Comparison of ENCODE assay signal across 8 cellular contexts in the genomic region with DNA sequence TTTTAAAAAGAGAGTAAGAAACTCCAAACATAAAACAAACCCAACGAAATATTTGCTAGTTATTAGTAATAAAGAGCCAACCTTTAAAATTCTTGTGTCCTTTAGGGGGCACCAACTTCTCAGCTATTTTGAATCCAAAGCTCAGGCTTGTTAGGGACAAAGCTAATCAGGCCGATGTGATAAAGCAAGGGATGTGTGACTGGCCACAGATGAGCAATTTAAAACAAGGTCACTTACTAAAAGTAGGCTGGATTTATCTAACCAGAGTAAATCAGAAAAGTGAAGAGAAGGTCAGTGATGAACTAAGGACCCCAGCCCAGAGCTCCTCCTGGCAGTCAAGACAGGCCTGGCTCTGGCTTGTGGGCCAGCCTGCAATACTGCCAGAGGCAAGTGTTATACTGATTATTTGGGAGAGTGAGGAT.
DNase-seq lines count a peak whose midpoint lies in the region; ATAC-seq, FAIRE-seq and TF ChIP-seq lines count a peak whose summit lies in the region.

No MANE protein-coding gene starts in this region.

- peaks cover 4% of the 10 kb centered on the region for H3K27me3 ChIP-seq in IMR-90 (ENCODE audit: control insufficient read depth, insufficient read depth, low read length)
- peaks cover 14 to 15% of the 10 kb centered on the region in 2 experiments for H3K27me3 ChIP-seq in K562 (ENCODE audit: control insufficient read depth in 2 of 2, insufficient read depth in 2 of 2, low read length in 2 of 2)

- H4K8ac ChIP-seq in IMR-90 (ENCODE audit: low read depth in 2 of 2, low read length in 2 of 2), result no peak overlapping the region

- no peak overlapping the region for H3K4me3 ChIP-seq in IMR-90 (ENCODE audit: insufficient read depth, low read depth, low read length)
- no peak overlapping the region for H3K4me3 ChIP-seq in K562

- H3K4me3 Mint-ChIP-seq in stimulated activated naive B cell treated with anti-CD40 and anti-IgM and Interleukin-4, amounts not matched to agents 10 μg/mL and 1 μg/mL and 100 μg/mL, for 72 hours, result no peak overlapping the region

- CTCF ChIA-PET in IMR-90 (lab: Yijun Ruan, JAX) (interaction anchor here (1.0 to 1.5 kb wide), 7 partner anchors 17 to 269 kb away, joined by 3 to 7 read pairs (median 4); no protein-coding TSS in a partner anchor), K562 (lab: Yijun Ruan, JAX; ENCODE audit: low intra/inter-chr PET ratio) (interaction anchor here (1.0 to 1.6 kb wide), 3 partner anchors 151 to 173 kb away, joined by 3 to 12 read pairs (median 10); no protein-coding TSS in a partner anchor)

- H3K9me3 ChIP-seq in IMR-90 (ENCODE audit: control insufficient read depth, insufficient read depth, low read length) (no peaks in the 10 kb centered on the region), K562 (replicated peaks; ENCODE audit: control insufficient read depth, insufficient read depth, low read depth, low read length) (no peaks in the 10 kb centered on the region)

- H3K27me3 Mint-ChIP-seq in stimulated activated naive B cell treated with anti-CD40 and anti-IgM and Interleukin-4, amounts not matched to agents 10 μg/mL and 1 μg/mL and 100 μg/mL, for 72 hours, result peaks cover 7 to 12% of the 10 kb centered on the region in 2 donors

- H3K56ac ChIP-seq in IMR-90 (ENCODE audit: extremely low read depth, insufficient read depth, low read length), result no peak overlapping the region

- no peak overlapping the region for H3K18ac ChIP-seq in IMR-90 (ENCODE audit: low read depth, low read length)

- peak; percentile 64 for ATAC-seq in IMR-90 (ENCODE audit: low read depth)
- ATAC-seq in K562, result peak; percentile 42; the same call in 2 of the 3 replicates
- no peak for ATAC-seq in stimulated activated naive B cell treated with anti-CD40 and anti-IgM and Interleukin-4, amounts not matched to agents 10 μg/mL and 1 μg/mL and 100 μg/mL, for 72 hours (replicated peaks)
- no peak for ATAC-seq in HG03378 (IDR thresholded peaks at IDR 0.05; ENCODE audit: unreplicated experiment)

- H2BK15ac ChIP-seq in IMR-90 (ENCODE audit: low read depth, low read length), result 0 out of 3 replicates have a peak overlapping the region, but pooled peaks have one; percentile 70

- H3K4me1 ChIP-seq in IMR-90 (ENCODE audit: control insufficient read depth, insufficient read depth, low read length) (peaks cover 3% of the 10 kb centered on the region), K562 (replicated peaks in 1 of 2; ENCODE audit: control insufficient read depth in 2 of 2, insufficient read depth in 2 of 2, low read length in 2 of 2) (peaks cover 11 to 31% of the 10 kb centered on the region in 2 experiments)

- no peak overlapping the region for H3K27ac Mint-ChIP-seq in stimulated activated naive B cell treated with anti-CD40 and anti-IgM and Interleukin-4, amounts not matched to agents 10 μg/mL and 1 μg/mL and 100 μg/mL, for 72 hours

- intact Hi-C loops in IMR-90 (cut with micrococcal nuclease), result loop anchor here (1.0 to 10.0 kb wide), 4 partner anchors 67 to 265 kb away; no protein-coding TSS in a partner anchor
- intact Hi-C loops in K562 (cut with micrococcal nuclease), result loop anchor here (2.0 to 10.0 kb wide), 3 partner anchors 47 to 151 kb away; no protein-coding TSS in a partner anchor

- no peak overlapping the region for H2AK9ac ChIP-seq in IMR-90 (replicated peaks; ENCODE audit: low read depth, low read length, poor library complexity)

- no peak overlapping the region for H3K4me2 ChIP-seq in IMR-90 (ENCODE audit: low read depth, low read length)
- H3K4me2 ChIP-seq in K562 (ENCODE audit: insufficient read depth, low read length), result no peak overlapping the region

- no peak overlapping the region for H3K14ac ChIP-seq in IMR-90 (replicated peaks; ENCODE audit: low read depth, low read length)

- H3K9me3 Mint-ChIP-seq in stimulated activated naive B cell treated with anti-CD40 and anti-IgM and Interleukin-4, amounts not matched to agents 10 μg/mL and 1 μg/mL and 100 μg/mL, for 72 hours, result no peaks in the 10 kb centered on the region

- no peak overlapping the region for H3K23ac ChIP-seq in IMR-90 (ENCODE audit: low read depth, low read length)

- H2BK20ac ChIP-seq in IMR-90 (ENCODE audit: low read depth, low read length), result no peak overlapping the region

- no peaks in the 10 kb centered on the region for H3K79me1 ChIP-seq in IMR-90 (ENCODE audit: low read depth in 1 of 2, low read length in 2 of 2)

- H4K5ac ChIP-seq in IMR-90 (ENCODE audit: low read depth, low read length), result no peak overlapping the region

- dilution Hi-C loops in IMR-90 (cut with HindIII; ENCODE audit: low sequenced_read_pairs, unreplicated experiment), result no loop called here

- H2BK120ac ChIP-seq in IMR-90 (ENCODE audit: low read depth, low read length), result no peak overlapping the region

- H3K27ac ChIP-seq in IMR-90 (ENCODE audit: insufficient read depth, low read length) (no peak overlapping the region), K562 (ENCODE audit: extremely low read depth, low read depth, low read length) (no peak overlapping the region)

- H2BK5ac ChIP-seq in IMR-90 (ENCODE audit: low read depth, low read length, poor library complexity, severe bottlenecking), result no peak overlapping the region

- peak; percentile 50 for TF ChIP-seq RAD21 in IMR-90 (IDR thresholded peaks at IDR 0.05; ENCODE audit: low read length)
- TF ChIP-seq RAD21 in K562 (CRISPR knock-in tag; conservative IDR thresholded peaks at IDR 0.05 in 1 of 2, IDR thresholded peaks at IDR 0.05 in 1 of 2), result peak; percentile 75 to 82

- no peaks in the 10 kb centered on the region for H3K36me3 ChIP-seq in IMR-90 (ENCODE audit: control insufficient read depth, insufficient read depth, low read length)
- no peaks in the 10 kb centered on the region for H3K36me3 ChIP-seq in K562 (ENCODE audit: control insufficient read depth, insufficient read depth, low read length)

- TF ChIP-seq POLR2A in IMR-90 (IDR thresholded peaks at IDR 0.05; ENCODE audit: low read depth, low read length) (no peak), K562 (conservative IDR thresholded peaks at IDR 0.05) (no peak)

- POLR2A ChIA-PET in IMR-90 (lab: Charles Lee; ENCODE audit: unreplicated experiment) (interaction anchor here (0.6 kb wide), 1 partner anchor 34 kb away, joined by 3 read pairs; no protein-coding TSS in a partner anchor), K562 (lab: Yijun Ruan, JAX) (interaction anchor here (0.6 to 0.7 kb wide), 2 partner anchors 11 to 153 kb away, joined by 3 read pairs; no protein-coding TSS in a partner anchor)

- H3K79me2 ChIP-seq in K562 (ENCODE audit: control insufficient read depth, insufficient read depth, low read length), result no peaks in the 10 kb centered on the region

- peaks cover 17 to 22% of the 10 kb centered on the region in 2 donors for H3K4me1 Mint-ChIP-seq in stimulated activated naive B cell treated with anti-CD40 and anti-IgM and Interleukin-4, amounts not matched to agents 10 μg/mL and 1 μg/mL and 100 μg/mL, for 72 hours

- BruUV-seq in IMR-90 (replicated peaks; lab: Mats Ljungman, UMichigan), result no TSS peak
- no TSS peak for BruUV-seq in K562 (replicated peaks; lab: Mats Ljungman, UMichigan)

- H3K9ac ChIP-seq in IMR-90 (ENCODE audit: low read depth, low read length) (no peak overlapping the region), K562 (ENCODE audit: insufficient read depth in 1 of 2, low read depth in 2 of 2, low read length in 2 of 2) (no peak overlapping the region)

- H2AFZ ChIP-seq in IMR-90 (replicated peaks; ENCODE audit: low read length, poor library complexity) (no peak overlapping the region), K562 (ENCODE audit: low read depth, low read length) (no peak overlapping the region)

- no peak overlapping the region; the same call in 1 of the 2 replicates for H2AK5ac ChIP-seq in IMR-90 (ENCODE audit: low read depth, low read length)

- DNase-seq in CD1c-positive myeloid dendritic cell (ENCODE audit: extremely low spot score), result peak; percentile 19
- DNase-seq in IMR-90, result peak; percentile 27
- DNase-seq in K562 (ENCODE audit: extremely low read depth in 1 of 4, low spot score in 3 of 4), result peak in 2 of 4 experiments; percentile 18 to 35
- peak; percentile 83 for DNase-seq in medulla oblongata (ENCODE audit: extremely low spot score)
- DNase-seq in cerebellar nuclear complex (lab: John Stamatoyannopoulos, UW), result no peak
- DNase-seq in HTR-8/SVneo (ENCODE audit: insufficient read length, low spot score), result no peak
- DNase-seq in stimulated activated naive B cell treated with anti-CD40 and anti-IgM and Interleukin-4, amounts not matched to agents 10 μg/mL and 1 μg/mL and 100 μg/mL, for 72 hours, result no peak

- H3K9me1 ChIP-seq in IMR-90 (ENCODE audit: insufficient read depth, low read length) (peaks cover 8% of the 10 kb centered on the region), K562 (ENCODE audit: control insufficient read depth, insufficient read depth, low read length) (no peaks in the 10 kb centered on the region)

- TF ChIP-seq CTCF in IMR-90 (conservative IDR thresholded peaks at IDR 0.05; ENCODE audit: low read depth, low read length), result peak; percentile 41
- peak; percentile 20 to 62 (median 37); a peak in 3 of 6 replicates for TF ChIP-seq CTCF in K562 (IDR thresholded peaks at IDR 0.05 in 2 of 3, conservative IDR thresholded peaks at IDR 0.05 in 1 of 3; ENCODE audit: insufficient read depth in 2 of 3, low read depth in 1 of 3, low read length in 3 of 3)

- no CpG with 5 or more reads among the region's 2 CpGs for WGBS in IMR-90 (ENCODE audit: extremely low coverage in 2 of 2, insufficient read length in 1 of 2), 2 experiments
- 19% methylated on average over 2 of the region's 2 CpGs for WGBS in K562 (ENCODE audit: insufficient coverage, low coverage, missing lambda C conversion rate)

- in situ Hi-C loops in IMR-90 (cut with MboI; ENCODE audit: low sequenced_read_pairs) (no loop called here), K562 (cut with MboI) (no loop called here)

- no peaks in the 10 kb centered on the region for H4K20me1 ChIP-seq in IMR-90 (ENCODE audit: insufficient read depth, low read length)
- no peaks in the 10 kb centered on the region; the same call in 1 of the 2 replicates for H4K20me1 ChIP-seq in K562 (replicated peaks; ENCODE audit: control insufficient read depth, insufficient read depth, low read length)

- TF ChIP-seq EP300 in K562 (IDR thresholded peaks at IDR 0.05; ENCODE audit: low read length), result no peak

- no peak overlapping the region for H4K91ac ChIP-seq in IMR-90 (ENCODE audit: insufficient read depth, low read depth, low read length)

- FAIRE-seq in K562 (lab: Jason Lieb, UNC) (peak; percentile 78), HTR-8/SVneo (lab: Jason Lieb, UNC) (no peak)

- no peaks in the 10 kb centered on the region for H3K36me3 Mint-ChIP-seq in stimulated activated naive B cell treated with anti-CD40 and anti-IgM and Interleukin-4, amounts not matched to agents 10 μg/mL and 1 μg/mL and 100 μg/mL, for 72 hours

- H3K4ac ChIP-seq in IMR-90 (ENCODE audit: low read depth, low read length), result no peak overlapping the region

Comparison
In these comparisons a context has a peak if more than half of its experiments do, and no peak if none do; other contexts are left out.
1. DNase-seq: peak in CD1c-positive myeloid dendritic cell (single experiment), IMR-90 (single experiment) and medulla oblongata (single experiment); none in cerebellar nuclear complex (0 of 2), HTR-8/SVneo (single experiment) and stimulated activated naive B cell treated with anti-CD40 and anti-IgM and Interleukin-4, amounts not matched to agents 10 μg/mL and 1 μg/mL and 100 μg/mL, for 72 hours (single experiment).
2. ATAC-seq: peak in IMR-90 (single experiment) and K562 (single experiment); none in stimulated activated naive B cell treated with anti-CD40 and anti-IgM and Interleukin-4, amounts not matched to agents 10 μg/mL and 1 μg/mL and 100 μg/mL, for 72 hours (0 of 2) and HG03378 (single experiment).